In the genomic region with DNA sequence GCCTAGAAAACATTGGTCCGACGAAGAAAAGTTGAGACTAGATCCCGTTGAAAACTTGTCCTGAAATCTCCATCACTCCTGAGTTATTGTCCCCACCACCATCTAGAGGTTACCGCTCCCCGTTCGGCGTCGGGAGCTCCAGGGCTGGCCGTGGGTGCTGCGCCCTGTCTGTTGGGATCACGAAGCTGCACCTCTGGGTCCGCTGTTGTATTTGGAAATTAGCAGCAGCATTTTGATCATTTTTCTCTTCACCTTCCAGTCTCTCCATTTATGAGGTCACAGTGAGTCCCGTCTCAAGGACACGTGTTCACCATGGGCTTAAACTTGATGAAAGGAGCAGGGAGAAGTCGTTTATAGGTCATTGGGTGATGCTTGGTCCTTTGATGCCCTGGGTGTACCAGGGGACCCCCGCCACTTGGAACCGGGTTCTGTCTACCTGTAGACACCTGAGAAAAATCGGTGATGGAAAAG, we compare ENCODE assay signal across 8 cellular contexts. TPM values are rescaled to one million over a fixed set of nuclear protein-coding genes. Genes with fewer than 3 reads are reported as not detected.
DNase-seq lines count a peak whose midpoint lies in the region; ATAC-seq, FAIRE-seq and TF ChIP-seq lines count a peak whose summit lies in the region.

No MANE protein-coding gene starts in this region.

- no peaks in the 10 kb centered on the region for H3K27me3 Mint-ChIP-seq in WTC11 (ENCODE audit: low read depth)

- no peak for ATAC-seq in WTC11
- ATAC-seq in right cardiac atrium, result no peak
- ATAC-seq in GM21447 (IDR thresholded peaks at IDR 0.05; ENCODE audit: unreplicated experiment), result no peak

- H3K27ac ChIP-seq in right cardiac atrium (ENCODE audit: low read length) (peak overlapping the region; percentile 44), small intestine (ENCODE audit: low read depth in 1 of 2, low read length in 1 of 2) (peak overlapping the region; percentile 27 to 81)

- FAIRE-seq in small intestine (lab: Jason Lieb, UNC), result no peak

- H3K27ac Mint-ChIP-seq in WTC11, result peak overlapping the region; percentile 94

- no peak for TF ChIP-seq CTCF in WTC11 (IDR thresholded peaks at IDR 0.05)

- WGBS in right cardiac atrium, result 4% methylated on average over 18 of the region's 18 CpGs
- WGBS in small intestine, 3 donors, result 1 to 3% (median 2%) methylated on average over 18 of the region's 18 CpGs

- DNase-seq in DMS 273 (lab: John Stamatoyannopoulos, UW; ENCODE audit: unreplicated experiment) (peak; percentile 44), DMS 273 treated with DMSO at 0.1 percent for 48 hours (lab: John Stamatoyannopoulos, UW) (no peak), WTC11 (ENCODE audit: low spot score) (no peak), right cardiac atrium (peak in 1 of 3 donors; percentile 14), small intestine (no peak), NCI-H524 treated with DMSO at 0.1 percent for 48 hours (lab: John Stamatoyannopoulos, UW) (no peak), HUDEP-2 (lab: John Stamatoyannopoulos, UW; ENCODE audit: unreplicated experiment in 76 of 76) (no peak)

- POLR2A ChIA-PET in WTC11 (lab: Charles Lee), result interaction anchor here (1.0 kb wide), 1 partner anchor 768 kb away, joined by 4 read pairs; no protein-coding TSS in a partner anchor

- H3K4me1 ChIP-seq in right cardiac atrium (ENCODE audit: control insufficient read depth, insufficient read depth, low read length) (peaks cover 1% of the 10 kb centered on the region), small intestine (ENCODE audit: control insufficient read depth in 2 of 2, insufficient read depth in 1 of 2, low read depth in 1 of 2, low read length in 1 of 2) (peaks cover 0 to 2% of the 10 kb centered on the region in 2 donors)

- peaks cover 0 to 8% of the 10 kb centered on the region in 2 donors for H3K36me3 ChIP-seq in small intestine (ENCODE audit: control insufficient read depth in 2 of 2, insufficient read depth in 2 of 2, low read length in 2 of 2)

- H3K27me3 ChIP-seq in right cardiac atrium (ENCODE audit: control insufficient read depth, insufficient read depth), result no peaks in the 10 kb centered on the region
- H3K27me3 ChIP-seq in small intestine (ENCODE audit: control insufficient read depth in 2 of 2, insufficient read depth in 2 of 2, low read length in 2 of 2), result no peaks in the 10 kb centered on the region

- peaks cover 48% of the 10 kb centered on the region for H3K4me1 Mint-ChIP-seq in WTC11

- H3K4me3 ChIP-seq in right cardiac atrium (ENCODE audit: low read length) (peak overlapping the region; percentile 62), small intestine (ENCODE audit: low read depth in 1 of 2, low read length in 2 of 2) (peak overlapping the region; percentile 85)

- intact Hi-C loops in right cardiac atrium (cut with DNase I), result loop anchor here in 2 of 4 donors (10.0 kb wide), 1 partner anchor 771 kb away; the partner anchor contains the start of genes CISH (in 2 of the 2) and MAPKAPK3 (in 2 of the 2)

- H3K9me3 ChIP-seq in right cardiac atrium (ENCODE audit: control insufficient read depth, low read length) (no peaks in the 10 kb centered on the region), small intestine (ENCODE audit: control insufficient read depth, low read depth) (no peaks in the 10 kb centered on the region)

- CTCF ChIA-PET in WTC11 (lab: Charles Lee), result interaction anchor here (0.6 to 2.2 kb wide), 10 partner anchors 14 to 774 kb away, joined by 3 to 16 read pairs (median 5); partner anchors contain the start of genes CISH, DCAF1 and MAPKAPK3

- peaks cover 44% of the 10 kb centered on the region for H3K36me3 Mint-ChIP-seq in WTC11

- no peaks in the 10 kb centered on the region for H3K9me3 Mint-ChIP-seq in WTC11

- H3K4me3 Mint-ChIP-seq in WTC11, result peak overlapping the region; percentile 92

TF ChIP-seq in WTC11, 78 proteins besides CTCF, POLR2A, EP300 and RAD21:
- TF ChIP-seq ETV6 (CRISPR knock-in tag; IDR thresholded peaks at IDR 0.05), result no peak
- no peak for TF ChIP-seq NFATC4 (CRISPR knock-in tag; IDR thresholded peaks at IDR 0.05)
- no peak for TF ChIP-seq TP53 (CRISPR knock-in tag; IDR thresholded peaks at IDR 0.05)
- TF ChIP-seq NR1H2 (CRISPR knock-in tag; IDR thresholded peaks at IDR 0.05), result no peak
- TF ChIP-seq, protein P1, sequence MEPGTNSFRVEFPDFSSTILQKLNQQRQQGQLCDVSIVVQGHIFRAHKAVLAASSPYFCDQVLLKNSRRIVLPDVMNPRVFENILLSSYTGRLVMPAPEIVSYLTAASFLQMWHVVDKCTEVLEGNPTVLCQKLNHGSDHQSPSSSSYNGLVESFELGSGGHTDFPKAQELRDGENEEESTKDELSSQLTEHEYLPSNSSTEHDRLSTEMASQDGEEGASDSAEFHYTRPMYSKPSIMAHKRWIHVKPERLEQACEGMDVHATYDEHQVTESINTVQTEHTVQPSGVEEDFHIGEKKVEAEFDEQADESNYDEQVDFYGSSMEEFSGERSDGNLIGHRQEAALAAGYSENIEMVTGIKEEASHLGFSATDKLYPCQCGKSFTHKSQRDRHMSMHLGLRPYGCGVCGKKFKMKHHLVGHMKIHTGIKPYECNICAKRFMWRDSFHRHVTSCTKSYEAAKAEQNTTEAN (CRISPR knock-in tag; IDR thresholded peaks at IDR 0.05), result no peak

RNA-seq across cellular contexts. Expression of gene MANF, which starts 0.6 kb away (rescaled TPM):
- total RNA-seq in WTC11 (2021) (105 to 121 TPM (median 109 TPM) in 3 replicates), right cardiac atrium (100 to 1,000 TPM in 1 of 4 donors, 10 to 100 TPM in 3; 51.7 to 120 (median 86.9) TPM)
- polyA plus RNA-seq in right cardiac atrium (49.2 TPM), small intestine (100 to 1,000 TPM in 1 of 3 donors, 10 to 100 TPM in 2; 17.7 to 141 (median 52.7) TPM)

RNA-seq across cellular contexts. Expression of gene RBM15B, which starts 5.4 kb away (rescaled TPM):
- total RNA-seq in WTC11 (2021), result 53.9 to 55.6 TPM (median 55.4 TPM) in 3 replicates
- 10 to 100 TPM; 15.0 to 19.6 (median 15.6) TPM for total RNA-seq in right cardiac atrium
- 8.7 TPM for polyA plus RNA-seq in right cardiac atrium
- polyA plus RNA-seq in small intestine, result 10 to 100 TPM in 1 of 3 donors, 1 to 10 TPM in 2; 8.9 to 18.3 (median 9.6) TPM
